Comparison of ENCODE assay signal across 1 cellular context in the genomic region with DNA sequence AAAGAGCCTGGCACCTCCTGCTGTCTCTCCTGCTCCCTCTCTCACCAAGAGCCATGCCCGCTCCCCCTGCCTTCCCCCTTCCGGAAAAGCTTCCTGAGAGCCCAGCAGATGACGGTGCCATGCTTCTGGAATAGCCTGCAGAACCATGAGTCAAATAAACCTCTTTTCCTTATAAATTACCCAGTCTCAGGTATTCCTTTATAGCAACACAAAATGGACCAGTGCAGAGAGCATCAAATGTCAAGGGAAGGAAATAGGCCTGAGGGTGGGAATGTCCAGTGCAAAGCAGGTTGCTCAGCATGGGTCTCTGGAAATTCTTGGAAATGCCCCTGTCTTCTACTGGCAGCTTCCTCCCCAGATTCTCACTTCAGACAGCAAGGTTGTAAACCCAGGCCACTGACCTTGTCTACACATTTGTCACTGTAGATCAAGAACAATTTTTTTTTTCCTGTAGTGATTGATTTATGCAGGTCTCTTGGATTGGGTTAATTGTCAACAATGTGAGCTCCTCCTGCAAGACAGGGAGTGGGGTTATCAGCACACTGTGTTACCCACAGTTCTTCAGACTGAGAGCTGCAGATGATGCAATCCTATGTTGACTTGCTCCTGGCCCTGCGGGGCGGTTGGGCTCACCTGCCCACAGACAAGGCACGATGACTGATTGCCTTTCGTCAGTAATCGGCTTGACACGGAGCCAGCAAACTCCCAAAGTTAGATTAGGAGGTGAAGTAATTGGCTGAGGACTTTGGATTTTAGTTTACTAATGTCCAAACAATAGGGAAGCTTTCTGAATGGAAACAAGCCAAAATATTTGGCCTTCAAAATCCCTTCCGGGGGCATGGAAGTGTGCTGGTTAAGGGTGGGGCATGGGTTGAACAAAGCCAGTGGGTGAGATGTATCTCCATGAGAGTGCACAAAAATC.
A peak's percentile ranks its signal among the peaks of the same experiment; 100 is the strongest.
TF ChIP-seq lines count a peak whose summit lies in the region.

No MANE protein-coding gene starts in this region.

TF ChIP-seq in HepG2, 621 proteins besides CTCF, POLR2A, EP300 and RAD21 (continued from another document and continues in another):
- TF ChIP-seq, protein P1, sequence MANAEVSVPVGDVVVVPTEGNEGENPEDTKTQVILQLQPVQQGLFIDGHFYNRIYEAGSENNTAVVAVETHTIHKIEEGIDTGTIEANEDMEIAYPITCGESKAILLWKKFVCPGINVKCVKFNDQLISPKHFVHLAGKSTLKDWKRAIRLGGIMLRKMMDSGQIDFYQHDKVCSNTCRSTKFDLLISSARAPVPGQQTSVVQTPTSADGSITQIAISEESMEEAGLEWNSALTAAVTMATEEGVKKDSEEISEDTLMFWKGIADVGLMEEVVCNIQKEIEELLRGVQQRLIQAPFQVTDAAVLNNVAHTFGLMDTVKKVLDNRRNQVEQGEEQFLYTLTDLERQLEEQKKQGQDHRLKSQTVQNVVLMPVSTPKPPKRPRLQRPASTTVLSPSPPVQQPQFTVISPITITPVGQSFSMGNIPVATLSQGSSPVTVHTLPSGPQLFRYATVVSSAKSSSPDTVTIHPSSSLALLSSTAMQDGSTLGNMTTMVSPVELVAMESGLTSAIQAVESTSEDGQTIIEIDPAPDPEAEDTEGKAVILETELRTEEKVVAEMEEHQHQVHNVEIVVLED (CRISPR knock-in tag; IDR thresholded peaks at IDR 0.05; ENCODE audit: borderline replicate concordance) = no peak
- TF ChIP-seq ZNF354B (CRISPR knock-in tag; IDR thresholded peaks at IDR 0.05) (no peak), XBP1 (CRISPR knock-in tag; IDR thresholded peaks at IDR 0.05) (no peak), ZC3H4 (CRISPR knock-in tag; IDR thresholded peaks at IDR 0.05; ENCODE audit: borderline replicate concordance) (no peak), NR2F1 (CRISPR knock-in tag; IDR thresholded peaks at IDR 0.05) (no peak), RBAK (CRISPR knock-in tag; IDR thresholded peaks at IDR 0.05) (no peak), SMYD3 (CRISPR knock-in tag; IDR thresholded peaks at IDR 0.05) (no peak), ZFP36 (IDR thresholded peaks at IDR 0.05; ENCODE audit: borderline replicate concordance, low read depth, low read length, partially characterized antibody) (no peak), JUN (CRISPR knock-in tag; IDR thresholded peaks at IDR 0.05) (no peak), CENPX (CRISPR knock-in tag; IDR thresholded peaks at IDR 0.05) (no peak), MED13 (CRISPR knock-in tag; IDR thresholded peaks at IDR 0.05) (no peak), ZNF253 (CRISPR knock-in tag; IDR thresholded peaks at IDR 0.05; ENCODE audit: borderline replicate concordance) (no peak), KDM5B (CRISPR knock-in tag; IDR thresholded peaks at IDR 0.05; ENCODE audit: borderline replicate concordance) (no peak), ZNF350 (CRISPR knock-in tag; IDR thresholded peaks at IDR 0.05; ENCODE audit: borderline replicate concordance, low read depth) (peak; percentile 81; the same call in 1 of the 2 replicates), HOXA3 (CRISPR knock-in tag; IDR thresholded peaks at IDR 0.05) (peak; percentile 72), SP2 (CRISPR knock-in tag; IDR thresholded peaks at IDR 0.05) (no peak), RFX5 (IDR thresholded peaks at IDR 0.05; ENCODE audit: low read depth, low read length) (no peak), CHD2 (IDR thresholded peaks at IDR 0.05; ENCODE audit: low read depth, low read length) (no peak), TOPORS (CRISPR knock-in tag; IDR thresholded peaks at IDR 0.05) (no peak), ZNF234 (CRISPR knock-in tag; conservative IDR thresholded peaks at IDR 0.05) (no peak), GTF2F1 (IDR thresholded peaks at IDR 0.05; ENCODE audit: low read length) (no peak), TAF15 (IDR thresholded peaks at IDR 0.05; ENCODE audit: low read depth, low read length, poor library complexity, severe bottlenecking) (no peak), KLF11 (CRISPR knock-in tag; IDR thresholded peaks at IDR 0.05) (no peak), ZNF121 (CRISPR knock-in tag; IDR thresholded peaks at IDR 0.05) (no peak), ZNF230 (CRISPR knock-in tag; IDR thresholded peaks at IDR 0.05) (no peak), ZNF549 (CRISPR knock-in tag; IDR thresholded peaks at IDR 0.05) (no peak), ELF4 (CRISPR knock-in tag; IDR thresholded peaks at IDR 0.05; ENCODE audit: borderline replicate concordance) (no peak), ZNF75D (CRISPR knock-in tag; IDR thresholded peaks at IDR 0.05; ENCODE audit: borderline replicate concordance) (no peak), KLF6 (CRISPR knock-in tag; IDR thresholded peaks at IDR 0.05) (0 out of 2 replicates have a peak, but pooled peaks have one; percentile 50), KDM5A (IDR thresholded peaks at IDR 0.05; ENCODE audit: borderline replicate concordance, low read length) (no peak), AKAP8 (CRISPR knock-in tag; IDR thresholded peaks at IDR 0.05) (no peak), FOSL2 (CRISPR knock-in tag; IDR thresholded peaks at IDR 0.05) (peak; percentile 80), DNMT1 (CRISPR knock-in tag; IDR thresholded peaks at IDR 0.05) (no peak), ARHGAP35 (CRISPR knock-in tag; IDR thresholded peaks at IDR 0.05; ENCODE audit: borderline replicate concordance) (no peak), ARID2 (CRISPR knock-in tag; IDR thresholded peaks at IDR 0.05; ENCODE audit: borderline replicate concordance) (no peak), MAFK (conservative IDR thresholded peaks at IDR 0.05 in 1 of 2, IDR thresholded peaks at IDR 0.05 in 1 of 2; ENCODE audit: low read length in 2 of 2) (no peak), ZNF225 (CRISPR knock-in tag; IDR thresholded peaks at IDR 0.05) (no peak), ZNF343 (CRISPR knock-in tag; IDR thresholded peaks at IDR 0.05) (no peak), CHD4 (IDR thresholded peaks at IDR 0.05; ENCODE audit: borderline replicate concordance, low read length) (no peak)
- TF ChIP-seq, protein P2, sequence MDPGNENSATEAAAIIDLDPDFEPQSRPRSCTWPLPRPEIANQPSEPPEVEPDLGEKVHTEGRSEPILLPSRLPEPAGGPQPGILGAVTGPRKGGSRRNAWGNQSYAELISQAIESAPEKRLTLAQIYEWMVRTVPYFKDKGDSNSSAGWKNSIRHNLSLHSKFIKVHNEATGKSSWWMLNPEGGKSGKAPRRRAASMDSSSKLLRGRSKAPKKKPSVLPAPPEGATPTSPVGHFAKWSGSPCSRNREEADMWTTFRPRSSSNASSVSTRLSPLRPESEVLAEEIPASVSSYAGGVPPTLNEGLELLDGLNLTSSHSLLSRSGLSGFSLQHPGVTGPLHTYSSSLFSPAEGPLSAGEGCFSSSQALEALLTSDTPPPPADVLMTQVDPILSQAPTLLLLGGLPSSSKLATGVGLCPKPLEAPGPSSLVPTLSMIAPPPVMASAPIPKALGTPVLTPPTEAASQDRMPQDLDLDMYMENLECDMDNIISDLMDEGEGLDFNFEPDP (CRISPR knock-in tag; conservative IDR thresholded peaks at IDR 0.05) = no peak
- TF ChIP-seq, protein P3, sequence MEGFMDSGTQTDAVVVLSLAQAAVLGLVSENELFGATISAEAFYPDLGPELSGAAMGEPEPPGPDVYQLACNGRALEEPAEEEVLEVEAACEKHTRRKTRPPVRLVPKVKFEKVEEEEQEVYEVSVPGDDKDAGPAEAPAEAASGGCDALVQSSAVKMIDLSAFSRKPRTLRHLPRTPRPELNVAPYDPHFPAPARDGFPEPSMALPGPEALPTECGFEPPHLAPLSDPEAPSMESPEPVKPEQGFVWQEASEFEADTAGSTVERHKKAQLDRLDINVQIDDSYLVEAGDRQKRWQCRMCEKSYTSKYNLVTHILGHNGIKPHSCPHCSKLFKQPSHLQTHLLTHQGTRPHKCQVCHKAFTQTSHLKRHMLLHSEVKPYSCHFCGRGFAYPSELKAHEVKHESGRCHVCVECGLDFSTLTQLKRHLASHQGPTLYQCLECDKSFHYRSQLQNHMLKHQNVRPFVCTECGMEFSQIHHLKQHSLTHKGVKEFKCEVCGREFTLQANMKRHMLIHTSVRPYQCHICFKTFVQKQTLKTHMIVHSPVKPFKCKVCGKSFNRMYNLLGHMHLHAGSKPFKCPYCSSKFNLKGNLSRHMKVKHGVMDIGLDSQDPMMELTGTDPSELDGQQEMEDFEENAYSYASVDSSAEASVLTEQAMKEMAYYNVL (CRISPR knock-in tag; IDR thresholded peaks at IDR 0.05; ENCODE audit: borderline replicate concordance) = peak; percentile 41; the same call in 1 of the 2 replicates
- TF ChIP-seq, protein P4, sequence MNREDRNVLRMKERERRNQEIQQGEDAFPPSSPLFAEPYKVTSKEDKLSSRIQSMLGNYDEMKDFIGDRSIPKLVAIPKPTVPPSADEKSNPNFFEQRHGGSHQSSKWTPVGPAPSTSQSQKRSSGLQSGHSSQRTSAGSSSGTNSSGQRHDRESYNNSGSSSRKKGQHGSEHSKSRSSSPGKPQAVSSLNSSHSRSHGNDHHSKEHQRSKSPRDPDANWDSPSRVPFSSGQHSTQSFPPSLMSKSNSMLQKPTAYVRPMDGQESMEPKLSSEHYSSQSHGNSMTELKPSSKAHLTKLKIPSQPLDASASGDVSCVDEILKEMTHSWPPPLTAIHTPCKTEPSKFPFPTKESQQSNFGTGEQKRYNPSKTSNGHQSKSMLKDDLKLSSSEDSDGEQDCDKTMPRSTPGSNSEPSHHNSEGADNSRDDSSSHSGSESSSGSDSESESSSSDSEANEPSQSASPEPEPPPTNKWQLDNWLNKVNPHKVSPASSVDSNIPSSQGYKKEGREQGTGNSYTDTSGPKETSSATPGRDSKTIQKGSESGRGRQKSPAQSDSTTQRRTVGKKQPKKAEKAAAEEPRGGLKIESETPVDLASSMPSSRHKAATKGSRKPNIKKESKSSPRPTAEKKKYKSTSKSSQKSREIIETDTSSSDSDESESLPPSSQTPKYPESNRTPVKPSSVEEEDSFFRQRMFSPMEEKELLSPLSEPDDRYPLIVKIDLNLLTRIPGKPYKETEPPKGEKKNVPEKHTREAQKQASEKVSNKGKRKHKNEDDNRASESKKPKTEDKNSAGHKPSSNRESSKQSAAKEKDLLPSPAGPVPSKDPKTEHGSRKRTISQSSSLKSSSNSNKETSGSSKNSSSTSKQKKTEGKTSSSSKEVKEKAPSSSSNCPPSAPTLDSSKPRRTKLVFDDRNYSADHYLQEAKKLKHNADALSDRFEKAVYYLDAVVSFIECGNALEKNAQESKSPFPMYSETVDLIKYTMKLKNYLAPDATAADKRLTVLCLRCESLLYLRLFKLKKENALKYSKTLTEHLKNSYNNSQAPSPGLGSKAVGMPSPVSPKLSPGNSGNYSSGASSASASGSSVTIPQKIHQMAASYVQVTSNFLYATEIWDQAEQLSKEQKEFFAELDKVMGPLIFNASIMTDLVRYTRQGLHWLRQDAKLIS (CRISPR knock-in tag; IDR thresholded peaks at IDR 0.05) = no peak
- TF ChIP-seq, protein P5, sequence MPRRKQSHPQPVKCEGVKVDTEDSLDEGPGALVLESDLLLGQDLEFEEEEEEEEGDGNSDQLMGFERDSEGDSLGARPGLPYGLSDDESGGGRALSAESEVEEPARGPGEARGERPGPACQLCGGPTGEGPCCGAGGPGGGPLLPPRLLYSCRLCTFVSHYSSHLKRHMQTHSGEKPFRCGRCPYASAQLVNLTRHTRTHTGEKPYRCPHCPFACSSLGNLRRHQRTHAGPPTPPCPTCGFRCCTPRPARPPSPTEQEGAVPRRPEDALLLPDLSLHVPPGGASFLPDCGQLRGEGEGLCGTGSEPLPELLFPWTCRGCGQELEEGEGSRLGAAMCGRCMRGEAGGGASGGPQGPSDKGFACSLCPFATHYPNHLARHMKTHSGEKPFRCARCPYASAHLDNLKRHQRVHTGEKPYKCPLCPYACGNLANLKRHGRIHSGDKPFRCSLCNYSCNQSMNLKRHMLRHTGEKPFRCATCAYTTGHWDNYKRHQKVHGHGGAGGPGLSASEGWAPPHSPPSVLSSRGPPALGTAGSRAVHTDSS (CRISPR knock-in tag; conservative IDR thresholded peaks at IDR 0.05) = no peak
- TF ChIP-seq, protein P6, sequence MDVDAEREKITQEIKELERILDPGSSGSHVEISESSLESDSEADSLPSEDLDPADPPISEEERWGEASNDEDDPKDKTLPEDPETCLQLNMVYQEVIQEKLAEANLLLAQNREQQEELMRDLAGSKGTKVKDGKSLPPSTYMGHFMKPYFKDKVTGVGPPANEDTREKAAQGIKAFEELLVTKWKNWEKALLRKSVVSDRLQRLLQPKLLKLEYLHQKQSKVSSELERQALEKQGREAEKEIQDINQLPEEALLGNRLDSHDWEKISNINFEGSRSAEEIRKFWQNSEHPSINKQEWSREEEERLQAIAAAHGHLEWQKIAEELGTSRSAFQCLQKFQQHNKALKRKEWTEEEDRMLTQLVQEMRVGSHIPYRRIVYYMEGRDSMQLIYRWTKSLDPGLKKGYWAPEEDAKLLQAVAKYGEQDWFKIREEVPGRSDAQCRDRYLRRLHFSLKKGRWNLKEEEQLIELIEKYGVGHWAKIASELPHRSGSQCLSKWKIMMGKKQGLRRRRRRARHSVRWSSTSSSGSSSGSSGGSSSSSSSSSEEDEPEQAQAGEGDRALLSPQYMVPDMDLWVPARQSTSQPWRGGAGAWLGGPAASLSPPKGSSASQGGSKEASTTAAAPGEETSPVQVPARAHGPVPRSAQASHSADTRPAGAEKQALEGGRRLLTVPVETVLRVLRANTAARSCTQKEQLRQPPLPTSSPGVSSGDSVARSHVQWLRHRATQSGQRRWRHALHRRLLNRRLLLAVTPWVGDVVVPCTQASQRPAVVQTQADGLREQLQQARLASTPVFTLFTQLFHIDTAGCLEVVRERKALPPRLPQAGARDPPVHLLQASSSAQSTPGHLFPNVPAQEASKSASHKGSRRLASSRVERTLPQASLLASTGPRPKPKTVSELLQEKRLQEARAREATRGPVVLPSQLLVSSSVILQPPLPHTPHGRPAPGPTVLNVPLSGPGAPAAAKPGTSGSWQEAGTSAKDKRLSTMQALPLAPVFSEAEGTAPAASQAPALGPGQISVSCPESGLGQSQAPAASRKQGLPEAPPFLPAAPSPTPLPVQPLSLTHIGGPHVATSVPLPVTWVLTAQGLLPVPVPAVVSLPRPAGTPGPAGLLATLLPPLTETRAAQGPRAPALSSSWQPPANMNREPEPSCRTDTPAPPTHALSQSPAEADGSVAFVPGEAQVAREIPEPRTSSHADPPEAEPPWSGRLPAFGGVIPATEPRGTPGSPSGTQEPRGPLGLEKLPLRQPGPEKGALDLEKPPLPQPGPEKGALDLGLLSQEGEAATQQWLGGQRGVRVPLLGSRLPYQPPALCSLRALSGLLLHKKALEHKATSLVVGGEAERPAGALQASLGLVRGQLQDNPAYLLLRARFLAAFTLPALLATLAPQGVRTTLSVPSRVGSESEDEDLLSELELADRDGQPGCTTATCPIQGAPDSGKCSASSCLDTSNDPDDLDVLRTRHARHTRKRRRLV (CRISPR knock-in tag; IDR thresholded peaks at IDR 0.05) = no peak
- TF ChIP-seq, protein P7, sequence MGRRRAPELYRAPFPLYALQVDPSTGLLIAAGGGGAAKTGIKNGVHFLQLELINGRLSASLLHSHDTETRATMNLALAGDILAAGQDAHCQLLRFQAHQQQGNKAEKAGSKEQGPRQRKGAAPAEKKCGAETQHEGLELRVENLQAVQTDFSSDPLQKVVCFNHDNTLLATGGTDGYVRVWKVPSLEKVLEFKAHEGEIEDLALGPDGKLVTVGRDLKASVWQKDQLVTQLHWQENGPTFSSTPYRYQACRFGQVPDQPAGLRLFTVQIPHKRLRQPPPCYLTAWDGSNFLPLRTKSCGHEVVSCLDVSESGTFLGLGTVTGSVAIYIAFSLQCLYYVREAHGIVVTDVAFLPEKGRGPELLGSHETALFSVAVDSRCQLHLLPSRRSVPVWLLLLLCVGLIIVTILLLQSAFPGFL (CRISPR knock-in tag; IDR thresholded peaks at IDR 0.05) = no peak
- TF ChIP-seq, protein P8, sequence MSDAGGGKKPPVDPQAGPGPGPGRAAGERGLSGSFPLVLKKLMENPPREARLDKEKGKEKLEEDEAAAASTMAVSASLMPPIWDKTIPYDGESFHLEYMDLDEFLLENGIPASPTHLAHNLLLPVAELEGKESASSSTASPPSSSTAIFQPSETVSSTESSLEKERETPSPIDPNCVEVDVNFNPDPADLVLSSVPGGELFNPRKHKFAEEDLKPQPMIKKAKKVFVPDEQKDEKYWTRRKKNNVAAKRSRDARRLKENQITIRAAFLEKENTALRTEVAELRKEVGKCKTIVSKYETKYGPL (CRISPR knock-in tag; IDR thresholded peaks at IDR 0.05) = no peak
